In genomic region chr4:152594981-152595916, GRCh38 we compare ENCODE assay signal across 12 cellular contexts. TPM values are rescaled to one million over a fixed set of nuclear protein-coding genes. Genes with fewer than 3 reads are reported as not detected.
A peak's percentile ranks its signal among the peaks of the same experiment; 100 is the strongest.
DNase-seq lines count a peak whose midpoint lies in the region; ATAC-seq and TF ChIP-seq lines count a peak whose summit lies in the region.
"Had no signal": no experiment of that assay in that cellular context is flagged by ENCODE, and none has a peak within 500 bp of the region (broad histone marks: within the 10 kb centered on the region; RNA-seq: fewer than 3 reads in every experiment).

No MANE protein-coding gene starts in this region.

- DNase-seq in GM10266 (ENCODE audit: extremely low spot score): peak; percentile 18
- peak; percentile 37 for DNase-seq in HK-2 (ENCODE audit: unreplicated experiment)
- DNase-seq in activated B cell treated with CpG ODN at 0.5 μM for 24 hours: no peak
- no peak for DNase-seq in activated CD4-positive, alpha-beta memory T cell treated with anti-CD3 and anti-CD28 coated beads, Interleukin-2, amount 10 ng/mL, durations not matched to agents 7 days and 5 days
- DNase-seq in right atrium auricular region (ENCODE audit: low spot score): no peak
- DNase-seq in cerebellar nuclear complex (lab: John Stamatoyannopoulos, UW): no peak
- DNase-seq in WERI-Rb-1: no peak
- DNase-seq: Calu3, left lung had no signal

- no peak overlapping the region for H3K27ac Mint-ChIP-seq in activated B cell treated with CpG ODN at 0.5 μM for 24 hours
- no peak overlapping the region for H3K27ac Mint-ChIP-seq in activated CD4-positive, alpha-beta memory T cell treated with anti-CD3 and anti-CD28 coated beads, Interleukin-2, amount 10 ng/mL, durations not matched to agents 7 days and 5 days
- H3K27ac Mint-ChIP-seq: IgD-negative memory B cell had no signal

- H3K36me3 ChIP-seq in right atrium auricular region (no peaks in the 10 kb centered on the region), WERI-Rb-1 (no peaks in the 10 kb centered on the region)
- H3K36me3 ChIP-seq: cardiac muscle cell, left lung had no signal

- peaks cover 17% of the 10 kb centered on the region for H3K4me1 Mint-ChIP-seq in activated B cell treated with CpG ODN at 0.5 μM for 24 hours
- H3K4me1 Mint-ChIP-seq in activated CD4-positive, alpha-beta memory T cell treated with anti-CD3 and anti-CD28 coated beads, Interleukin-2, amount 10 ng/mL, durations not matched to agents 7 days and 5 days: peaks cover 2% of the 10 kb centered on the region

- TF ChIP-seq CTCF in GM10266 (IDR thresholded peaks at IDR 0.05; ENCODE audit: control insufficient read depth, insufficient read depth, low read depth, missing control alignments) (no peak), activated B cell treated with CpG ODN at 0.5 μM for 24 hours (IDR thresholded peaks at IDR 0.05) (no peak), right atrium auricular region (IDR thresholded peaks at IDR 0.05) (no peak), WERI-Rb-1 (IDR thresholded peaks at IDR 0.05; ENCODE audit: low read depth, low read length) (no peak)

- H3K27ac ChIP-seq in right atrium auricular region (no peak overlapping the region), WERI-Rb-1 (no peak overlapping the region)
- H3K27ac ChIP-seq: cardiac muscle cell, left lung had no signal

- no peak overlapping the region for H3K4me3 Mint-ChIP-seq in activated B cell treated with CpG ODN at 0.5 μM for 24 hours
- no peak overlapping the region for H3K4me3 Mint-ChIP-seq in activated CD4-positive, alpha-beta memory T cell treated with anti-CD3 and anti-CD28 coated beads, Interleukin-2, amount 10 ng/mL, durations not matched to agents 7 days and 5 days

- H3K4me3 ChIP-seq in right atrium auricular region: no peak overlapping the region
- no peak overlapping the region for H3K4me3 ChIP-seq in WERI-Rb-1 (ENCODE audit: low read depth, low read length)
- H3K4me3 ChIP-seq: cardiac muscle cell, left lung had no signal

- H3K36me3 Mint-ChIP-seq in activated B cell treated with CpG ODN at 0.5 μM for 24 hours (ENCODE audit: low read depth): no peaks in the 10 kb centered on the region
- no peaks in the 10 kb centered on the region for H3K36me3 Mint-ChIP-seq in activated CD4-positive, alpha-beta memory T cell treated with anti-CD3 and anti-CD28 coated beads, Interleukin-2, amount 10 ng/mL, durations not matched to agents 7 days and 5 days (ENCODE audit: low read depth)

- no peaks in the 10 kb centered on the region for H3K9me3 ChIP-seq in right atrium auricular region
- no peaks in the 10 kb centered on the region for H3K9me3 ChIP-seq in WERI-Rb-1 (ENCODE audit: severe bottlenecking)
- H3K9me3 ChIP-seq: left lung had no signal

- intact Hi-C loops in activated B cell treated with CpG ODN at 0.5 μM for 24 hours (cut with micrococcal nuclease): loop anchor here (1.0 to 5.0 kb wide), 3 partner anchors 10 to 60 kb away; no protein-coding TSS in a partner anchor

- POLR2A ChIA-PET in activated B cell treated with CpG ODN at 0.5 μM for 24 hours (lab: Charles Lee): interaction anchor here (1.2 kb wide), 1 partner anchor 41 kb away, joined by 4 read pairs; no protein-coding TSS in a partner anchor
- POLR2A ChIA-PET in activated CD4-positive, alpha-beta memory T cell treated with anti-CD3 and anti-CD28 coated beads, Interleukin-2, amount 10 ng/mL, durations not matched to agents 7 days and 5 days (lab: Charles Lee): interaction anchor here (2.2 kb wide), 1 partner anchor 59 kb away, joined by 9 read pairs; the partner anchor contains the start of gene FBXW7

- H3K4me1 ChIP-seq in right atrium auricular region: peaks cover 0 to 13% of the 10 kb centered on the region in 2 donors
- H3K4me1 ChIP-seq: left lung had no signal

- H3K27me3 ChIP-seq in right atrium auricular region: no peaks in the 10 kb centered on the region
- no peaks in the 10 kb centered on the region for H3K27me3 ChIP-seq in WERI-Rb-1 (ENCODE audit: insufficient read depth, low read depth, severe bottlenecking)
- H3K27me3 ChIP-seq: cardiac muscle cell, left lung had no signal

- CTCF ChIA-PET in activated B cell treated with CpG ODN at 0.5 μM for 24 hours (lab: Charles Lee): no interaction called here
- CTCF ChIA-PET in activated CD4-positive, alpha-beta memory T cell treated with anti-CD3 and anti-CD28 coated beads, Interleukin-2, amount 10 ng/mL, durations not matched to agents 7 days and 5 days (lab: Charles Lee): no interaction called here

- peak; percentile 88 for ATAC-seq in GM21723 (IDR thresholded peaks at IDR 0.05; ENCODE audit: unreplicated experiment)
- ATAC-seq in activated B cell treated with CpG ODN at 0.5 μM for 24 hours (ENCODE audit: low read depth): peak; percentile 71
- ATAC-seq: left lung had no signal

- no peaks in the 10 kb centered on the region for H3K9me3 Mint-ChIP-seq in activated B cell treated with CpG ODN at 0.5 μM for 24 hours
- no peaks in the 10 kb centered on the region for H3K9me3 Mint-ChIP-seq in activated CD4-positive, alpha-beta memory T cell treated with anti-CD3 and anti-CD28 coated beads, Interleukin-2, amount 10 ng/mL, durations not matched to agents 7 days and 5 days
- H3K9me3 Mint-ChIP-seq: IgD-negative memory B cell had no signal

- H3K27me3 Mint-ChIP-seq in activated B cell treated with CpG ODN at 0.5 μM for 24 hours: peaks cover 4% of the 10 kb centered on the region
- no peaks in the 10 kb centered on the region for H3K27me3 Mint-ChIP-seq in activated CD4-positive, alpha-beta memory T cell treated with anti-CD3 and anti-CD28 coated beads, Interleukin-2, amount 10 ng/mL, durations not matched to agents 7 days and 5 days

RNA-seq across cellular contexts. Expression of gene FBXW7, which starts 59.4 kb away (rescaled TPM):
- total RNA-seq in activated B cell treated with CpG ODN at 0.5 μM for 24 hours (96.5 and 102 TPM in 2 replicates), right atrium auricular region (10 to 100 TPM; 39.9 to 49.4 TPM)
- 10 to 100 TPM; 59.8 to 66.8 TPM for total RNA-seq in activated CD4-positive, alpha-beta memory T cell treated with anti-CD3 and anti-CD28 coated beads, Interleukin-2, amount 10 ng/mL, durations not matched to agents 7 days and 5 days

Comparison
In these comparisons a context has a peak if more than half of its experiments do, and no peak if none do; other contexts are left out.
1. DNase-seq: peak in GM10266 (single experiment) and HK-2 (single experiment); none in activated B cell treated with CpG ODN at 0.5 μM for 24 hours (single experiment), activated CD4-positive, alpha-beta memory T cell treated with anti-CD3 and anti-CD28 coated beads, Interleukin-2, amount 10 ng/mL, durations not matched to agents 7 days and 5 days (single experiment), right atrium auricular region (single experiment), cerebellar nuclear complex (0 of 2) and WERI-Rb-1 (single experiment).